Comparison of ENCODE assay signal across 33 cellular contexts in the genomic region with DNA sequence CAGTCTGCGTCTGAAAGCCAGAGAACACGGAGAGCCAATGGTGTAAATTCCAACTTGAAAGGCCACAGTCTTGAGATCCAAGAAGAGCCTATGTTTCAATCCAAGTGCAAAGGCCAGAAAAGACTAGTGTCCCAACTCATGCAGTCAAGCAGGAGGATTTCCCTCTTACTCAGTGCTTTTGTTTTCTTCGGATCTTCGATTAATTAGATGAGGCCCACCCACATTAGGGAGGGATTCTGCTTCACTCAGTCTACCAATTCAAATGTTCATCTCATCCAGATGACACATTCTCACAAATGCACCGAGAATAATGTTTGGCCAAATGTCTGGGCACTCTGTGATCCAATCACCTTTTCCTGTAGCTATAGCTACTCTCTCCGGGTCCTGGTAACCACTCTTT.
"Had no signal": no experiment of that assay in that cellular context is flagged by ENCODE, and none has a peak within 500 bp of the region (broad histone marks: within the 10 kb centered on the region; RNA-seq: fewer than 3 reads in every experiment).

No MANE protein-coding gene starts in this region.

- H3K27me3 ChIP-seq: adrenal gland, body of pancreas, cardiac muscle cell, colonic mucosa, foreskin keratinocyte, gastrocnemius medialis had no signal

- H3K4me3 ChIP-seq: adrenal gland, body of pancreas, cardiac muscle cell, colonic mucosa, gastrocnemius medialis, heart left ventricle had no signal

- H3K36me3 ChIP-seq: adrenal gland, cardiac muscle cell, colonic mucosa, gastrocnemius medialis, heart left ventricle, WERI-Rb-1 had no signal

- DNase-seq: activated B cell treated with CpG ODN at 0.5 μM for 24 hours; activated CD4-positive, alpha-beta T cell treated with anti-CD3 and anti-CD28 coated beads for 48 hours; activated CD4-positive, alpha-beta T cell treated with anti-CD3 and anti-CD28 coated beads, Interleukin-2, amount 50 U/mL, for 1 hour; activated CD4-positive, alpha-beta T cell treated with anti-CD3 and anti-CD28 coated beads, Interleukin-2, amount 50 U/mL, for 48 hours; activated CD8-positive, alpha-beta memory T cell treated with anti-CD3 and anti-CD28 coated beads for 24 hours; activated CD8-positive, alpha-beta T cell treated with anti-CD3 and anti-CD28 coated beads for 36 hours; activated effector memory CD4-positive, alpha-beta T cell treated with Interleukin-2 at 50 U/mL for 16 hours; activated gamma-delta T cell treated with Interleukin-2 at 50 U/mL for 16 hours; activated naive CD4-positive, alpha-beta T cell treated with anti-CD3 and anti-CD28 coated beads for 36 hours; activated naive CD8-positive, alpha-beta T cell treated with anti-CD3 and anti-CD28 coated beads for 36 hours; activated naive CD8-positive, alpha-beta T cell treated with anti-CD3 and anti-CD28 coated beads, Interleukin-2, amount 50 U/mL, for 24 hours; activated T-cell treated with anti-CD3 and anti-CD28 coated beads, Interleukin-2, amount 50 U/mL, for 4 hours; adrenal gland; amygdala; aorta; central memory CD4-positive, alpha-beta T cell; cerebellar nuclear complex; colonic mucosa; effector CD8-positive, alpha-beta T cell; foreskin keratinocyte; gastrocnemius medialis; glutamatergic neuron; heart left ventricle; T-cell; T1000; WERI-Rb-1 had no signal

- ATAC-seq: activated CD4-positive, CD25-positive, alpha-beta regulatory T cell treated with anti-CD3 and anti-CD28 coated beads, Interleukin-2, amount 50 U/mL, for 24 hours; activated CD8-positive, alpha-beta T cell treated with anti-CD3 and anti-CD28 coated beads for 36 hours; activated naive CD8-positive, alpha-beta T cell treated with anti-CD3 and anti-CD28 coated beads, Interleukin-2, amount 50 U/mL, for 24 hours; activated T-cell treated with anti-CD3 and anti-CD28 coated beads, Interleukin-2, amount 50 U/mL, for 4 hours; activated T-helper 17 cell treated with anti-CD3 and anti-CD28 coated beads, Interleukin-2, amount 50 U/mL, for 72 hours; body of pancreas; esophagus mucosa; foreskin keratinocyte; gastrocnemius medialis; heart left ventricle; T-cell had no signal

- FAIRE-seq: endometrium, endothelial cell of umbilical vein had no signal
